In genomic region chr14:104766256-104766862, GRCh38 we compare ENCODE assay signal across 1 cellular context.
TF ChIP-seq lines count a peak whose summit lies in the region.

No MANE protein-coding gene starts in this region.

TF ChIP-seq in K562, 482 proteins besides CTCF, POLR2A, EP300 and RAD21:
- no peak for TF ChIP-seq U2AF2 (optimal IDR thresholded peaks at IDR 0.05; ENCODE audit: low read depth, low read length)
- peak; percentile 92 for TF ChIP-seq ZNF507 (tag; conservative IDR thresholded peaks at IDR 0.05)
